In genomic region chr2:238848566-238848940, GRCh38 we compare ENCODE assay signal across 12 cellular contexts. TPM values are rescaled to one million over a fixed set of nuclear protein-coding genes. Genes with fewer than 3 reads are reported as not detected.
DNase-seq lines count a peak whose midpoint lies in the region; ATAC-seq, FAIRE-seq and TF ChIP-seq lines count a peak whose summit lies in the region.
"Had no signal": no experiment of that assay in that cellular context is flagged by ENCODE, and none has a peak within 500 bp of the region (broad histone marks: within the 10 kb centered on the region; RNA-seq: fewer than 3 reads in every experiment).

No MANE protein-coding gene starts in this region.

- TF ChIP-seq CTCF in GM23338 (conservative IDR thresholded peaks at IDR 0.05; ENCODE audit: low read depth in 2 of 2) (no peak), chondrocyte (IDR thresholded peaks at IDR 0.05) (no peak), keratinocyte (optimal IDR thresholded peaks at IDR 0.05 in 1 of 3, IDR thresholded peaks at IDR 0.05 in 1 of 3, conservative IDR thresholded peaks at IDR 0.05 in 1 of 3; ENCODE audit: extremely low read depth in 1 of 3, insufficient read depth in 2 of 3, low read length in 3 of 3) (no peak), sigmoid colon (IDR thresholded peaks at IDR 0.05) (no peak)

- H3K36me3 ChIP-seq in GM23338 (ENCODE audit: insufficient read depth) (no peaks in the 10 kb centered on the region), keratinocyte (ENCODE audit: control insufficient read depth in 2 of 2, extremely low read depth in 1 of 2, insufficient read depth in 2 of 2, low read length in 2 of 2) (no peaks in the 10 kb centered on the region), sigmoid colon (no peaks in the 10 kb centered on the region)

- no peak for ATAC-seq in GM23338

- TF ChIP-seq EP300 in sigmoid colon (IDR thresholded peaks at IDR 0.05) = no peak

- peaks cover 90% of the 10 kb centered on the region for H3K27me3 ChIP-seq in GM23338 (ENCODE audit: insufficient read depth)
- peaks cover 55% of the 10 kb centered on the region for H3K27me3 ChIP-seq in keratinocyte (ENCODE audit: control insufficient read depth, extremely low read depth, insufficient read depth, low read length)
- H3K27me3 ChIP-seq in sigmoid colon = peaks cover 0 to 4% (median 3%) of the 10 kb centered on the region in 3 donors

- H3F3A ChIP-seq in GM23338 (replicated peaks; ENCODE audit: low read depth) = no peaks in the 10 kb centered on the region

- DNase-seq in GM23338 (ENCODE audit: low spot score) (peak; percentile 15), chondrocyte (ENCODE audit: low spot score) (no peak), keratinocyte (ENCODE audit: low read depth, low spot score) (no peak), sigmoid colon (no peak), SIG-M5 treated with dmso at 0.1 percent for 504 hours (lab: John Stamatoyannopoulos, UW; ENCODE audit: unreplicated experiment) (no peak), DMS79 (lab: John Stamatoyannopoulos, UW) (no peak)
- no peak for DNase-seq in effector CD8-positive, alpha-beta T cell (lab: John Stamatoyannopoulos, UW)
- DNase-seq in stimulated activated CD4-positive, alpha-beta T cell treated with anti-CD3 and anti-CD28 coated beads, Interleukin-4, amount 100 ng/mL, for 4 hours = no peak
- DNase-seq: activated naive CD4-positive, alpha-beta T cell treated with anti-CD3 and anti-CD28 coated beads, Interleukin-2, amount 10 ng/mL, durations not matched to agents 7 days and 5 days; Calu3; stimulated activated CD4-positive, alpha-beta T cell treated with anti-CD3 and anti-CD28 coated beads, Interleukin-2, amount 100 ng/mL, for 24 hours had no signal

- FAIRE-seq in keratinocyte (lab: Jason Lieb, UNC) = no peak

- H3K9me1 ChIP-seq in keratinocyte (ENCODE audit: control insufficient read depth, extremely low read depth, insufficient read depth, low read length) = no peaks in the 10 kb centered on the region

- no peak for TF ChIP-seq POLR2A in sigmoid colon (IDR thresholded peaks at IDR 0.05)

- H4K20me1 ChIP-seq in GM23338 (replicated peaks; ENCODE audit: insufficient read depth) (peaks cover 30% of the 10 kb centered on the region), keratinocyte (ENCODE audit: control insufficient read depth, extremely low read depth, insufficient read depth, low read length) (no peaks in the 10 kb centered on the region)

- H3K4me1 Mint-ChIP-seq in GM23338 (peaks cover 10% of the 10 kb centered on the region), chondrocyte (ENCODE audit: low read depth) (peaks cover 13% of the 10 kb centered on the region)
- H3K4me1 Mint-ChIP-seq: activated naive CD4-positive, alpha-beta T cell treated with anti-CD3 and anti-CD28 coated beads, Interleukin-2, amount 10 ng/mL, durations not matched to agents 7 days and 5 days; IgD-negative memory B cell had no signal

- H3K27ac Mint-ChIP-seq in GM23338 (no peak overlapping the region), chondrocyte (ENCODE audit: unreplicated experiment) (no peak overlapping the region)
- H3K27ac Mint-ChIP-seq: activated naive CD4-positive, alpha-beta T cell treated with anti-CD3 and anti-CD28 coated beads, Interleukin-2, amount 10 ng/mL, durations not matched to agents 7 days and 5 days; IgD-negative memory B cell had no signal

- H3K79me2 ChIP-seq in GM23338 (replicated peaks; ENCODE audit: insufficient read depth) (peaks cover 4% of the 10 kb centered on the region; the same call in 1 of the 2 replicates), keratinocyte (ENCODE audit: control insufficient read depth, insufficient read depth, low read length) (peaks cover 6% of the 10 kb centered on the region)

- H3K36me3 Mint-ChIP-seq in GM23338 (ENCODE audit: low read depth) (no peaks in the 10 kb centered on the region; the same call in 2 of the 3 replicates), chondrocyte (ENCODE audit: low read depth) (no peaks in the 10 kb centered on the region)
- H3K36me3 Mint-ChIP-seq: activated naive CD4-positive, alpha-beta T cell treated with anti-CD3 and anti-CD28 coated beads, Interleukin-2, amount 10 ng/mL, durations not matched to agents 7 days and 5 days had no signal

- H3K4me3 ChIP-seq in GM23338 (peak overlapping the region; percentile 66), keratinocyte (ENCODE audit: control insufficient read depth in 2 of 3, extremely low read depth in 1 of 3, insufficient read depth in 2 of 3, low read depth in 1 of 3, low read length in 3 of 3) (peak overlapping the region; percentile 46 to 64 (median 56)), sigmoid colon (peak overlapping the region; percentile 69 to 88 (median 87))

- H3K27me3 Mint-ChIP-seq in GM23338 (ENCODE audit: insufficient read depth, low read depth, poor library complexity) = peaks cover 64% of the 10 kb centered on the region
- H3K27me3 Mint-ChIP-seq in chondrocyte (ENCODE audit: low read depth) = peaks cover 28% of the 10 kb centered on the region

- H2AFZ ChIP-seq in GM23338 (peak overlapping the region; percentile 96), keratinocyte (ENCODE audit: control insufficient read depth, low read length) (peak overlapping the region; percentile 78)

- no peak overlapping the region for H3K27ac ChIP-seq in GM23338 (ENCODE audit: low read depth)
- H3K27ac ChIP-seq in keratinocyte (ENCODE audit: control insufficient read depth, insufficient read depth, low read length) = no peak overlapping the region
- H3K27ac ChIP-seq in sigmoid colon = peak overlapping the region; percentile 90 to 97 (median 94)

- H3K9me2 ChIP-seq in GM23338 (ENCODE audit: insufficient read depth) = no peaks in the 10 kb centered on the region

- 9 to 25% methylated on average over 44 of the region's 44 CpGs for WGBS in sigmoid colon, 2 donors

- intact Hi-C loops in sigmoid colon (cut with DNase I) = loop anchor here (2.0 to 10.0 kb wide), 3 partner anchors 46 to 124 kb away; no protein-coding TSS in a partner anchor

- peak overlapping the region; percentile 56 for H3K9ac ChIP-seq in keratinocyte (ENCODE audit: control insufficient read depth, extremely low read depth, insufficient read depth, low read length)

- dilution Hi-C loops in keratinocyte (cut with MboI; ENCODE audit: extremely low pct_ligation_motif_present, low sequenced_read_pairs) = no loop called here

- H3K4me2 ChIP-seq in GM23338 (peak overlapping the region; percentile 89), keratinocyte (ENCODE audit: control insufficient read depth, extremely low read depth, insufficient read depth, low read depth, low read length) (peak overlapping the region; percentile 62)

- H3K9me3 Mint-ChIP-seq in GM23338 = no peaks in the 10 kb centered on the region
- H3K9me3 Mint-ChIP-seq in chondrocyte (ENCODE audit: low read depth) = no peaks in the 10 kb centered on the region
- H3K9me3 Mint-ChIP-seq: activated naive CD4-positive, alpha-beta T cell treated with anti-CD3 and anti-CD28 coated beads, Interleukin-2, amount 10 ng/mL, durations not matched to agents 7 days and 5 days; IgD-negative memory B cell had no signal

- peak overlapping the region; percentile 73 for H3K4me3 Mint-ChIP-seq in GM23338
- H3K4me3 Mint-ChIP-seq in chondrocyte (ENCODE audit: unreplicated experiment) = peak overlapping the region; percentile 71
- H3K4me3 Mint-ChIP-seq: activated naive CD4-positive, alpha-beta T cell treated with anti-CD3 and anti-CD28 coated beads, Interleukin-2, amount 10 ng/mL, durations not matched to agents 7 days and 5 days; IgD-negative memory B cell had no signal

- H3K4me1 ChIP-seq in GM23338 (ENCODE audit: insufficient read depth) (peaks cover 11% of the 10 kb centered on the region), keratinocyte (ENCODE audit: control insufficient read depth, extremely low read depth, insufficient read depth, low read length) (no peaks in the 10 kb centered on the region), sigmoid colon (peaks cover 0 to 47% (median 27%) of the 10 kb centered on the region in 4 donors)

- H3K9me3 ChIP-seq in keratinocyte (ENCODE audit: control insufficient read depth, low read depth, low read length) = no peaks in the 10 kb centered on the region
- H3K9me3 ChIP-seq in sigmoid colon = no peaks in the 10 kb centered on the region

TF ChIP-seq in GM23338, 12 proteins besides CTCF, POLR2A, EP300 and RAD21:
- no peak for TF ChIP-seq ETS1 (IDR thresholded peaks at IDR 0.05)
- peak; percentile 53 for TF ChIP-seq EZH2 (IDR thresholded peaks at IDR 0.05; ENCODE audit: low read depth, unreplicated experiment)

RNA-seq across cellular contexts. Expression of gene TWIST2, which starts 0.7 kb away (rescaled TPM):
- 12.5 and 13.6 TPM in 2 replicates for total RNA-seq in GM23338 (2014; rRNA removed; shearing (Covaris generic))
- polyA plus RNA-seq in GM23338 (2016; fragmentation: Nextera tagmentation; extraction: Ambion mirVana) = 6.0 and 7.0 TPM in 2 replicates
- 1.8 to 9.1 TPM (median 2.4 TPM) in 3 replicates for total RNA-seq in chondrocyte
- polyA plus RNA-seq in keratinocyte = 5.5 to 6.2 TPM (median 6.0 TPM) in 3 replicates
- 0.51 TPM for polyA plus RNA-seq in keratinocyte (2011; ENCODE audit: low read depth)
- 4.9 and 8.6 TPM in 2 replicates for polyA plus RNA-seq in keratinocyte (2011; cell fraction: cytosol; rRNA removed)
- polyA plus RNA-seq in keratinocyte (2011; cell fraction: nucleus; rRNA removed) = 3.0 and 3.9 TPM in 2 replicates
- 1.1 and 5.7 TPM in 2 replicates for polyA plus RNA-seq in keratinocyte (2012; ENCODE audit: low replicate concordance)
- 1.8 to 2.5 TPM (median 2.1 TPM) in 3 replicates for polyA minus RNA-seq in keratinocyte
- 13.2 TPM for polyA minus RNA-seq in keratinocyte (2011; cell fraction: cytosol; rRNA and poly(A)+ RNA removed)
- 2.3 and 3.4 TPM in 2 replicates for polyA minus RNA-seq in keratinocyte (2011; cell fraction: nucleus; rRNA and poly(A)+ RNA removed)
- total RNA-seq in sigmoid colon = 10 to 100 TPM; 53.9 to 92.2 (median 79.3) TPM
- 10 to 100 TPM in 1 of 3 donors, 1 to 10 TPM in 1, under 1 TPM in 1; 0.92 to 22.8 (median 3.8) TPM for polyA plus RNA-seq in sigmoid colon
- total RNA-seq: Calu3 had no signal
- polyA plus RNA-seq: IgD-negative memory B cell had no signal

Comparison
In these comparisons a context has a peak if more than half of its experiments do, and no peak if none do; other contexts are left out.
1. H3K27ac ChIP-seq: peak in sigmoid colon (4 of 4); none in GM23338 (single experiment) and keratinocyte (single experiment).
2. Peak in every context shown above with its lines, with median percentiles within 50 percentile points of each other: H3K4me3 ChIP-seq.